In the genomic region with DNA sequence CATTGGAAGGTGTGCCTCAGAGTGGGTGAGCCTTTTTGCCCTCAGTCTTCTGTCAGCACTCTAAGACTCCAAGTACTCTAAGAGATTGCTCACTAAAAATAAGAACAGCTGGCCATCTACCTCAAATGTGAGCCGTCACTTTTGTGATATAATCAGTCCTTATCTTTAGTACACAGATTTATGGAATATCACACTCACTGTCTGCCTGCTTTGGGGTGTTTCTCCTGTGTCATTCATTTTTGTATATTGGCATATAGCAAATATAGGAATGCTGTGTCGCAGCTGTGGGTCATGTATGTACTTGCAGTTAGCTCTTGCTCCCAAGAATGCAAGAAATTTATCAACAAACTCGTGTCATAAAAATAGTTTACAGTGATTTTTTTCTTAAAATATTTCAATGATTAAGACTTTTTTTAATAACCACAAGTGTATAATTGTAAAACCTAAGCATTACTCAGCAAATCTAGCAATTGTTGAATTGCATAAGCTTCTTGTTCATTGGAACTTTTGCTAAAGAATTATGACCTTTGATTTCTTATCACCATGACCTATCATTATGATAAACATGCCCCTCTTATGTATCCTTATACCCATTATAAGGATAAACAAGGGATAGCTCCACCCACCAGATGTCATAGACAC, we compare ENCODE assay signal across 18 cellular contexts. TPM values are rescaled to one million over a fixed set of nuclear protein-coding genes. Genes with fewer than 3 reads are reported as not detected.
DNase-seq lines count a peak whose midpoint lies in the region; ATAC-seq and TF ChIP-seq lines count a peak whose summit lies in the region.
"Had no signal": no experiment of that assay in that cellular context is flagged by ENCODE, and none has a peak within 500 bp of the region (broad histone marks: within the 10 kb centered on the region; RNA-seq: fewer than 3 reads in every experiment).

No MANE protein-coding gene starts in this region.

- no peak overlapping the region for H3K9ac ChIP-seq in smooth muscle cell (ENCODE audit: low read depth)

- peak overlapping the region; percentile 51 for H3K4me2 ChIP-seq in smooth muscle cell

- H3K79me2 ChIP-seq in smooth muscle cell (ENCODE audit: low read depth): peaks cover 100% of the 10 kb centered on the region

- TF ChIP-seq CTCF in right atrium auricular region (IDR thresholded peaks at IDR 0.05) (no peak), smooth muscle cell (IDR thresholded peaks at IDR 0.05; ENCODE audit: borderline replicate concordance, insufficient read depth, poor library complexity, severe bottlenecking) (no peak)

- peak overlapping the region; percentile 50 for H3K27ac Mint-ChIP-seq in activated naive CD4-positive, alpha-beta T cell treated with anti-CD3 and anti-CD28 coated beads for 36 hours
- H3K27ac Mint-ChIP-seq in activated naive CD8-positive, alpha-beta T cell: peak overlapping the region; percentile 66
- H3K27ac Mint-ChIP-seq: B cell had no signal

- H3K27me3 ChIP-seq in right atrium auricular region: no peaks in the 10 kb centered on the region
- H3K27me3 ChIP-seq in smooth muscle cell (ENCODE audit: low read depth): no peaks in the 10 kb centered on the region
- H3K27me3 ChIP-seq: gastroesophageal sphincter, pancreas, suprapubic skin had no signal

- H3K4me1 Mint-ChIP-seq in activated naive CD4-positive, alpha-beta T cell treated with anti-CD3 and anti-CD28 coated beads for 36 hours (ENCODE audit: low read depth): peaks cover 53% of the 10 kb centered on the region
- H3K4me1 Mint-ChIP-seq in activated naive CD8-positive, alpha-beta T cell (ENCODE audit: low read depth): peaks cover 67% of the 10 kb centered on the region

- peaks cover 100% of the 10 kb centered on the region for H4K20me1 ChIP-seq in smooth muscle cell (ENCODE audit: low read depth)

- no peak overlapping the region for H2AFZ ChIP-seq in smooth muscle cell (ENCODE audit: low read depth)

- intact Hi-C loops in activated naive CD4-positive, alpha-beta T cell treated with anti-CD3 and anti-CD28 coated beads for 36 hours (cut with micrococcal nuclease): no loop called here

- H3K36me3 Mint-ChIP-seq in activated naive CD4-positive, alpha-beta T cell treated with anti-CD3 and anti-CD28 coated beads for 36 hours (ENCODE audit: low read depth): peaks cover 15% of the 10 kb centered on the region
- peaks cover 6% of the 10 kb centered on the region for H3K36me3 Mint-ChIP-seq in activated naive CD8-positive, alpha-beta T cell

- 56% methylated on average over 3 of the region's 3 CpGs for WGBS in smooth muscle cell (ENCODE audit: low lambda C conversion rate)

- H3K27ac ChIP-seq in right atrium auricular region: peak overlapping the region; percentile 8 to 43
- H3K27ac ChIP-seq in smooth muscle cell (ENCODE audit: low read depth): peak overlapping the region; percentile 53
- H3K27ac ChIP-seq: gastroesophageal sphincter, pancreas, suprapubic skin had no signal

- CTCF ChIA-PET in activated naive CD4-positive, alpha-beta T cell treated with anti-CD3 and anti-CD28 coated beads for 36 hours (lab: Charles Lee): interaction anchor here (0.6 kb wide), 1 partner anchor 23 kb away, joined by 8 read pairs; no protein-coding TSS in a partner anchor

- H3K4me1 ChIP-seq in right atrium auricular region (peaks cover 0 to 49% of the 10 kb centered on the region in 2 donors), smooth muscle cell (ENCODE audit: low read depth) (peaks cover 11% of the 10 kb centered on the region)

- H3F3A ChIP-seq in smooth muscle cell (ENCODE audit: low read depth): peaks cover 44% of the 10 kb centered on the region

- no peaks in the 10 kb centered on the region for H3K9me3 ChIP-seq in right atrium auricular region
- no peaks in the 10 kb centered on the region for H3K9me3 ChIP-seq in smooth muscle cell (replicated peaks; ENCODE audit: low read depth)
- H3K9me3 ChIP-seq: gastroesophageal sphincter, pancreas, suprapubic skin had no signal

- H3K4me3 Mint-ChIP-seq in activated naive CD4-positive, alpha-beta T cell treated with anti-CD3 and anti-CD28 coated beads for 36 hours: no peak overlapping the region
- H3K4me3 Mint-ChIP-seq in activated naive CD8-positive, alpha-beta T cell: no peak overlapping the region
- H3K4me3 Mint-ChIP-seq: B cell had no signal

- H3K36me3 ChIP-seq in right atrium auricular region (no peaks in the 10 kb centered on the region), smooth muscle cell (ENCODE audit: low read depth) (no peaks in the 10 kb centered on the region)
- H3K36me3 ChIP-seq: pancreas, suprapubic skin had no signal

- no peak for DNase-seq in activated naive CD4-positive, alpha-beta T cell treated with anti-CD3 and anti-CD28 coated beads for 36 hours
- no peak for DNase-seq in activated naive CD4-positive, alpha-beta T cell treated with anti-CD3 and anti-CD28 coated beads, Interleukin-2, amount 50 U/mL, for 16 hours
- DNase-seq in right atrium auricular region (ENCODE audit: low spot score): no peak
- no peak for DNase-seq in smooth muscle cell (lab: John Stamatoyannopoulos, UW; ENCODE audit: unreplicated experiment)
- no peak for DNase-seq in dermis blood vessel endothelial cell
- DNase-seq: activated CD8-positive, alpha-beta memory T cell treated with anti-CD3 and anti-CD28 coated beads for 24 hours; caudate nucleus; left cardiac atrium; NCI-H1436; NCI-H526 treated with DMSO at 0.1 percent for 48 hours; pancreas; stimulated activated CD4-positive, alpha-beta T cell treated with anti-CD3 and anti-CD28 coated beads, Interleukin-4, amount 100 ng/mL, for 4 hours had no signal

- ATAC-seq in GM19023 (IDR thresholded peaks at IDR 0.05; ENCODE audit: unreplicated experiment) (no peak), GM21786 (IDR thresholded peaks at IDR 0.05; ENCODE audit: unreplicated experiment) (no peak)
- ATAC-seq: gastroesophageal sphincter, pancreas had no signal

- no peaks in the 10 kb centered on the region for H3K9me3 Mint-ChIP-seq in activated naive CD4-positive, alpha-beta T cell treated with anti-CD3 and anti-CD28 coated beads for 36 hours
- H3K9me3 Mint-ChIP-seq in activated naive CD8-positive, alpha-beta T cell (ENCODE audit: low read depth): no peaks in the 10 kb centered on the region

- H3K4me3 ChIP-seq in right atrium auricular region (no peak overlapping the region), smooth muscle cell (no peak overlapping the region)
- H3K4me3 ChIP-seq: gastroesophageal sphincter, pancreas, suprapubic skin had no signal

- no peaks in the 10 kb centered on the region for H3K27me3 Mint-ChIP-seq in activated naive CD4-positive, alpha-beta T cell treated with anti-CD3 and anti-CD28 coated beads for 36 hours (ENCODE audit: low read depth)
- no peaks in the 10 kb centered on the region for H3K27me3 Mint-ChIP-seq in activated naive CD8-positive, alpha-beta T cell
- H3K27me3 Mint-ChIP-seq: B cell had no signal

RNA-seq across cellular contexts. Expression of gene SETD5, which starts 18.8 kb away (rescaled TPM):
- total RNA-seq in activated naive CD4-positive, alpha-beta T cell treated with anti-CD3 and anti-CD28 coated beads for 36 hours: 100 to 1,000 TPM; 125 to 133 TPM
- total RNA-seq in right atrium auricular region (10 to 100 TPM; 36.9 to 49.4 TPM), smooth muscle cell (107 and 122 TPM in 2 replicates), dermis blood vessel endothelial cell (48.0 and 73.4 TPM in 2 replicates)
- polyA plus RNA-seq in smooth muscle cell: 133 and 134 TPM in 2 replicates

RNA-seq across cellular contexts. Expression of gene THUMPD3, which starts 53.4 kb away (rescaled TPM):
- total RNA-seq in activated naive CD4-positive, alpha-beta T cell treated with anti-CD3 and anti-CD28 coated beads for 36 hours: 10 to 100 TPM; 46.0 to 48.9 TPM
- total RNA-seq in right atrium auricular region (10 to 100 TPM; 28.4 to 30.5 TPM), smooth muscle cell (11.6 and 21.9 TPM in 2 replicates), dermis blood vessel endothelial cell (23.5 and 30.9 TPM in 2 replicates)
- 19.5 and 23.2 TPM in 2 replicates for polyA plus RNA-seq in smooth muscle cell
